7 cellular contexts compared by ENCODE assay signal in genomic region chr3:49173116-49173791, GRCh38. TPM values are rescaled to one million over a fixed set of nuclear protein-coding genes. Genes with fewer than 3 reads are reported as not detected.
A peak's percentile ranks its signal among the peaks of the same experiment; 100 is the strongest.
DNase-seq lines count a peak whose midpoint lies in the region; ATAC-seq and TF ChIP-seq lines count a peak whose summit lies in the region.
"Had no signal": no experiment of that assay in that cellular context is flagged by ENCODE, and none has a peak within 500 bp of the region (broad histone marks: within the 10 kb centered on the region; RNA-seq: fewer than 3 reads in every experiment).

No MANE protein-coding gene starts in this region.

- H3K4me1 ChIP-seq in esophagus muscularis mucosa = peaks cover 47 to 62% (median 56%) of the 10 kb centered on the region in 4 donors

- TF ChIP-seq EP300 in esophagus muscularis mucosa (IDR thresholded peaks at IDR 0.05) = no peak

- intact Hi-C loops in esophagus muscularis mucosa (cut with DNase I) = loop anchor here (5.0 kb wide), 2 partner anchors 169 to 274 kb away; partner anchors contain the start of gene USP4

- H3K9me3 ChIP-seq in esophagus muscularis mucosa = no peaks in the 10 kb centered on the region

- no peak for TF ChIP-seq CTCF in esophagus muscularis mucosa (IDR thresholded peaks at IDR 0.05)

- peak overlapping the region; percentile 68 to 86 (median 78) for H3K4me3 ChIP-seq in esophagus muscularis mucosa
- H3K4me3 ChIP-seq: SK-N-MC had no signal

- no peak for TF ChIP-seq POLR2A in esophagus muscularis mucosa (IDR thresholded peaks at IDR 0.05; ENCODE audit: low read depth)

- H3K27me3 ChIP-seq in esophagus muscularis mucosa = no peaks in the 10 kb centered on the region

- H3K36me3 ChIP-seq in esophagus muscularis mucosa = peaks cover 10 to 47% (median 39%) of the 10 kb centered on the region in 4 donors

- peak overlapping the region; percentile 84 to 93 (median 90) for H3K27ac ChIP-seq in esophagus muscularis mucosa (replicated peaks in 1 of 4)
- H3K27ac ChIP-seq: SK-N-MC had no signal

- DNase-seq in NCI-H1105 treated with DMSO at 0.1 percent for 48 hours (lab: John Stamatoyannopoulos, UW) (peak; percentile 81), esophagus muscularis mucosa (ENCODE audit: extremely low spot score) (no peak), retina (peak; percentile 85)
- DNase-seq in activated T-cell treated with anti-CD3 and anti-CD28 coated beads, Interleukin-2, amount 50 U/mL, for 1 hour = no peak

- no peak for ATAC-seq in GM19023 (IDR thresholded peaks at IDR 0.05; ENCODE audit: unreplicated experiment)
- no peak for ATAC-seq in HG02840 (IDR thresholded peaks at IDR 0.05; ENCODE audit: low FRiP score, unreplicated experiment)

- 22% methylated on average over 1 of the region's 3 CpGs for WGBS in esophagus muscularis mucosa

RNA-seq across cellular contexts. Expression of gene KLHDC8B, which starts 1.9 kb away (rescaled TPM):
- total RNA-seq in esophagus muscularis mucosa = 100 to 1,000 TPM in 1 of 4 donors, 10 to 100 TPM in 3; 78.6 to 190 (median 91.2) TPM

RNA-seq across cellular contexts. Expression of gene CCDC71, which starts 7.1 kb away (rescaled TPM):
- total RNA-seq in esophagus muscularis mucosa = 10 to 100 TPM; 19.9 to 25.6 (median 23.7) TPM

RNA-seq across cellular contexts. Expression of gene LAMB2, which starts 40.4 kb away (rescaled TPM):
- total RNA-seq in esophagus muscularis mucosa = 1,000 to 10,000 TPM in 1 of 4 donors, 100 to 1,000 TPM in 3; 609 to 1,229 (median 740) TPM

RNA-seq across cellular contexts. Expression of gene USP19, which starts 52.6 kb away (rescaled TPM):
- total RNA-seq in esophagus muscularis mucosa = 10 to 100 TPM; 57.5 to 64.4 (median 59.9) TPM

Comparison
In these comparisons a context has a peak if more than half of its experiments do, and no peak if none do; other contexts are left out.
1. DNase-seq: peak in NCI-H1105 treated with DMSO at 0.1 percent for 48 hours (single experiment) and retina (single experiment); none in esophagus muscularis mucosa (single experiment) and activated T-cell treated with anti-CD3 and anti-CD28 coated beads, Interleukin-2, amount 50 U/mL, for 1 hour (single experiment).